7 cellular contexts compared by ENCODE assay signal in the genomic region with DNA sequence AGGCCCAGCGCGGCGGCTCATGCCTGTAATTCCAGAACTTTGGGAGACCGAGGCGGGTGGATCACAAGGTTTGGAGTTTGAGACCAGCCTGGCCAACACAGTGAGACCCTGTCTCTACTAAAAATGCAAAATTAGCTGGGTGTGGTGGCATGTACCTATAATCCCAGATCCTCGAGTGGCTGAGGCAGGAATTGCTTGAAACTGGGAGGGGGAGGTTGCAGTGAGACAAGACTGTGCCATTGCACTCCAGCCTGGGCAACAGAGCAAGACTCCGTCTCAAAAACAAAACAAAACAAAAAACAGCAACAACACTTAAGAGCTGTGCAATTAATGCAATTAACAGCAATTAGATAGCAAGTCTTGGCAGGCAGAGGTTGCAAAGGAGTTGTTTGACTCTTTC. TPM values are rescaled to one million over a fixed set of nuclear protein-coding genes. Genes with fewer than 3 reads are reported as not detected.
A peak's percentile ranks its signal among the peaks of the same experiment; 100 is the strongest.
DNase-seq lines count a peak whose midpoint lies in the region; ATAC-seq and TF ChIP-seq lines count a peak whose summit lies in the region.
"Not testable (repeated sequence)": the region's sequence is repeated elsewhere in the genome, so short reads cannot be mapped to it uniquely, and the experiment has no call there.

No MANE protein-coding gene starts in this region.

- H3K36me3 ChIP-seq in subcutaneous abdominal adipose tissue (ENCODE audit: control insufficient read depth in 5 of 5, insufficient read depth in 5 of 5, low read length in 5 of 5), result not testable (repeated sequence)

- H3K9ac ChIP-seq in subcutaneous abdominal adipose tissue (ENCODE audit: low read length in 5 of 5), result peak overlapping the region in 1 of 5 donors; percentile 41

- H3K4me3 Mint-ChIP-seq in CD4-positive, alpha-beta T cell, result peak overlapping the region; percentile 66
- H3K4me3 Mint-ChIP-seq in HFFc6, result peak overlapping the region; percentile 38; the same call in 1 of the 2 replicates
- peak overlapping the region; percentile 18 for H3K4me3 Mint-ChIP-seq in activated naive CD8-positive, alpha-beta T cell treated with anti-CD3 and anti-CD28 coated beads for 36 hours
- peak overlapping the region; percentile 61 to 99 (median 67) for H3K4me3 Mint-ChIP-seq in brain
- H3K4me3 Mint-ChIP-seq in nephron progenitor cell, result not testable (repeated sequence)

- POLR2A ChIA-PET in CD4-positive, alpha-beta T cell (lab: Charles Lee); RWPE1 (lab: Yijun Ruan, JAX; ENCODE audit: low non-redundant PET): not testable (repeated sequence)

- not testable (repeated sequence) for DNase-seq in CD4-positive, alpha-beta T cell; HFFc6; RWPE1 (ENCODE audit: low spot score); activated naive CD8-positive, alpha-beta T cell treated with anti-CD3 and anti-CD28 coated beads for 36 hours; nephron progenitor cell

- peaks cover 19% of the 10 kb centered on the region for H3K4me1 Mint-ChIP-seq in CD4-positive, alpha-beta T cell (ENCODE audit: low read depth)
- H3K4me1 Mint-ChIP-seq in HFFc6 (ENCODE audit: low read depth) (peaks cover 67% of the 10 kb centered on the region), brain (peaks cover 60% of the 10 kb centered on the region), nephron progenitor cell (peaks cover 73% of the 10 kb centered on the region)
- peaks cover 26% of the 10 kb centered on the region for H3K4me1 Mint-ChIP-seq in activated naive CD8-positive, alpha-beta T cell treated with anti-CD3 and anti-CD28 coated beads for 36 hours

- CTCF ChIA-PET in CD4-positive, alpha-beta T cell (lab: Charles Lee); RWPE1 (lab: Yijun Ruan, JAX): not testable (repeated sequence)

- H3K4me3 ChIP-seq in subcutaneous abdominal adipose tissue (ENCODE audit: low read depth in 1 of 5, low read length in 5 of 5), result not testable (repeated sequence)

- not testable (repeated sequence) for H3K9me3 Mint-ChIP-seq in CD4-positive, alpha-beta T cell; HFFc6; activated naive CD8-positive, alpha-beta T cell treated with anti-CD3 and anti-CD28 coated beads for 36 hours; brain; nephron progenitor cell

- not testable (repeated sequence) for H3K36me3 Mint-ChIP-seq in CD4-positive, alpha-beta T cell (ENCODE audit: low read depth); HFFc6 (ENCODE audit: low read depth); nephron progenitor cell (ENCODE audit: low read depth)
- H3K36me3 Mint-ChIP-seq in activated naive CD8-positive, alpha-beta T cell treated with anti-CD3 and anti-CD28 coated beads for 36 hours, result peaks cover 11% of the 10 kb centered on the region
- H3K36me3 Mint-ChIP-seq in brain, result peaks cover 15% of the 10 kb centered on the region

- intact Hi-C loops in CD4-positive, alpha-beta T cell (cut with DNase I, micrococcal nuclease), result not testable (repeated sequence)

- not testable (repeated sequence) for ATAC-seq in CD4-positive, alpha-beta T cell (ENCODE audit: poor library complexity)

- H3K27me3 ChIP-seq in CD4-positive, alpha-beta T cell (ENCODE audit: control insufficient read depth, insufficient read depth, low read length); subcutaneous abdominal adipose tissue (ENCODE audit: control insufficient read depth in 5 of 5, insufficient read depth in 4 of 5, low read length in 5 of 5): not testable (repeated sequence)

- not testable (repeated sequence) for H3K9me3 ChIP-seq in CD4-positive, alpha-beta T cell (ENCODE audit: control insufficient read depth, low read length); subcutaneous abdominal adipose tissue (ENCODE audit: control insufficient read depth in 5 of 5, low read length in 5 of 5)

- H3K27me3 Mint-ChIP-seq in CD4-positive, alpha-beta T cell; HFFc6 (ENCODE audit: insufficient read depth); activated naive CD8-positive, alpha-beta T cell treated with anti-CD3 and anti-CD28 coated beads for 36 hours; brain; nephron progenitor cell (ENCODE audit: low read depth, poor library complexity): not testable (repeated sequence)

- not testable (repeated sequence) for TF ChIP-seq CTCF in CD4-positive, alpha-beta T cell (IDR thresholded peaks at IDR 0.05); HFFc6 (IDR thresholded peaks at IDR 0.05); RWPE1 (conservative IDR thresholded peaks at IDR 0.05; ENCODE audit: low read depth); brain (conservative IDR thresholded peaks at IDR 0.05); nephron progenitor cell (IDR thresholded peaks at IDR 0.05)

- H3K27ac Mint-ChIP-seq in CD4-positive, alpha-beta T cell; activated naive CD8-positive, alpha-beta T cell treated with anti-CD3 and anti-CD28 coated beads for 36 hours: not testable (repeated sequence)
- H3K27ac Mint-ChIP-seq in HFFc6 (peak overlapping the region; percentile 51), brain (peak overlapping the region in 2 of 5 experiments; percentile 16 to 28), nephron progenitor cell (peak overlapping the region; percentile 44)

- H3K4me1 ChIP-seq in subcutaneous abdominal adipose tissue (ENCODE audit: control insufficient read depth in 5 of 5, insufficient read depth in 5 of 5, low read length in 5 of 5), result peaks cover 0 to 59% (median 29%) of the 10 kb centered on the region in 5 donors

- not testable (repeated sequence) for H3K27ac ChIP-seq in CD4-positive, alpha-beta T cell (ENCODE audit: low read depth, low read length)
- H3K27ac ChIP-seq in RWPE1 (peak overlapping the region; percentile 88), subcutaneous abdominal adipose tissue (ENCODE audit: low read depth, low read length) (peak overlapping the region; percentile 70)

RNA-seq across cellular contexts. Expression of a gene that starts 2.5 kb away (rescaled TPM):
- total RNA-seq in CD4-positive, alpha-beta T cell, result 1 to 10 TPM; 7.3 to 7.7 TPM
- total RNA-seq in HFFc6 (2021; fragmentation: NEBNext Ultra II Directional; extraction: Animal tissue kit (Norgen Biotek cat#: 25700)), result 10 to 100 TPM in 5 of 6 experiments, 1 to 10 TPM in 1; 9.7 to 13.8 (median 12.6) TPM
- total RNA-seq in activated naive CD8-positive, alpha-beta T cell treated with anti-CD3 and anti-CD28 coated beads for 36 hours, result 10 to 100 TPM; 14.5 to 15.2 TPM
- polyA plus RNA-seq in brain (ENCODE audit: insufficient read depth, low read depth, low replicate concordance), result 3.7 TPM

RNA-seq across cellular contexts. Expression of a gene that starts 45.6 kb away (rescaled TPM):
- 10 to 100 TPM in 1 of 2 experiments, 1 to 10 TPM in 1; 9.8 to 11.9 TPM for total RNA-seq in CD4-positive, alpha-beta T cell
- under 1 TPM in 5 of 6 experiments, not detected in 1; 0.14 to 0.40 (median 0.23) TPM for total RNA-seq in HFFc6 (2021; fragmentation: NEBNext Ultra II Directional; extraction: Animal tissue kit (Norgen Biotek cat#: 25700))
- 1 to 10 TPM; 1.8 to 1.9 TPM for total RNA-seq in activated naive CD8-positive, alpha-beta T cell treated with anti-CD3 and anti-CD28 coated beads for 36 hours
- polyA plus RNA-seq in brain (ENCODE audit: insufficient read depth, low read depth, low replicate concordance), result 7.6 TPM
